19 cellular contexts compared by ENCODE assay signal in genomic region chr1:84361796-84362195, GRCh38. TPM values are rescaled to one million over a fixed set of nuclear protein-coding genes. Genes with fewer than 3 reads are reported as not detected.
"Had no signal": no experiment of that assay in that cellular context is flagged by ENCODE, and none has a peak within 500 bp of the region (broad histone marks: within the 10 kb centered on the region; RNA-seq: fewer than 3 reads in every experiment).

No MANE protein-coding gene starts in this region.

- H3K9me3 ChIP-seq: colonic mucosa, gastroesophageal sphincter, heart right ventricle, pancreas, right lobe of liver, upper lobe of left lung had no signal

- DNase-seq: activated CD4-positive, alpha-beta T cell treated with anti-CD3 and anti-CD28 coated beads, Interleukin-2, amount 10 ng/mL, durations not matched to agents 24 days and 14 days; activated CD8-positive, alpha-beta T cell treated with anti-CD3 and anti-CD28 coated beads, Interleukin-2, amount 10 ng/mL, durations not matched to agents 7 days and 5 days; activated naive CD4-positive, alpha-beta T cell treated with Interleukin-2 at 50 U/mL for 16 hours; activated T-cell treated with anti-CD3 and anti-CD28 coated beads, Interleukin-2, amount 50 U/mL, for 24 hours; colonic mucosa; heart right ventricle; immature natural killer cell; mesendoderm; natural killer cell; pancreas; right lobe of liver; stimulated activated CD4-positive, alpha-beta T cell treated with anti-CD3 and anti-CD28 coated beads, Interleukin-4, amount 100 ng/mL, for 1 hour; stimulated activated naive CD8-positive, alpha-beta T cell treated with anti-CD3 and anti-CD28 coated beads, Interleukin-15, amount 100 ng/mL, for 72 hours; upper lobe of left lung had no signal

- FAIRE-seq: pancreas had no signal

- ATAC-seq: activated CD8-positive, alpha-beta T cell treated with anti-CD3 and anti-CD28 coated beads, Interleukin-2, amount 10 ng/mL, durations not matched to agents 7 days and 5 days; gastroesophageal sphincter; heart right ventricle; natural killer cell; pancreas; right lobe of liver; stimulated activated naive CD8-positive, alpha-beta T cell treated with anti-CD3 and anti-CD28 coated beads, Interleukin-15, amount 100 ng/mL, for 72 hours had no signal

- H3K4me3 ChIP-seq: colonic mucosa, gastroesophageal sphincter, heart right ventricle, pancreas, right lobe of liver, smooth muscle cell, upper lobe of left lung had no signal

- H3K27me3 ChIP-seq: colonic mucosa, gastroesophageal sphincter, heart right ventricle, pancreas, right lobe of liver, upper lobe of left lung had no signal

- H3K36me3 ChIP-seq: colonic mucosa, gastroesophageal sphincter, heart right ventricle, pancreas, right lobe of liver, upper lobe of left lung had no signal

- H3K4me1 ChIP-seq: right lobe of liver had no signal

RNA-seq across cellular contexts. Expression of gene DNASE2B, which starts 36.5 kb away (rescaled TPM):
- total RNA-seq: activated CD4-positive, alpha-beta T cell treated with anti-CD3 and anti-CD28 coated beads, Interleukin-2, amount 10 ng/mL, durations not matched to agents 24 days and 14 days; activated CD8-positive, alpha-beta T cell treated with anti-CD3 and anti-CD28 coated beads, Interleukin-2, amount 10 ng/mL, durations not matched to agents 7 days and 5 days; activated T-helper 2 cell treated with anti-CD3 and anti-CD28 coated beads, Interferon-gamma antibody, Interleukin-2, Interleukin-4, amounts not matched to agents 10 μg/mL and 5 μg/mL and 100 μg/mL, durations not matched to agents 14 hours and 24 hours and 36 hours; gastroesophageal sphincter; natural killer cell; pulmonary artery endothelial cell; smooth muscle cell; temporal lobe had no signal
